ENCODE assay signal across 1 cellular context in the genomic region with DNA sequence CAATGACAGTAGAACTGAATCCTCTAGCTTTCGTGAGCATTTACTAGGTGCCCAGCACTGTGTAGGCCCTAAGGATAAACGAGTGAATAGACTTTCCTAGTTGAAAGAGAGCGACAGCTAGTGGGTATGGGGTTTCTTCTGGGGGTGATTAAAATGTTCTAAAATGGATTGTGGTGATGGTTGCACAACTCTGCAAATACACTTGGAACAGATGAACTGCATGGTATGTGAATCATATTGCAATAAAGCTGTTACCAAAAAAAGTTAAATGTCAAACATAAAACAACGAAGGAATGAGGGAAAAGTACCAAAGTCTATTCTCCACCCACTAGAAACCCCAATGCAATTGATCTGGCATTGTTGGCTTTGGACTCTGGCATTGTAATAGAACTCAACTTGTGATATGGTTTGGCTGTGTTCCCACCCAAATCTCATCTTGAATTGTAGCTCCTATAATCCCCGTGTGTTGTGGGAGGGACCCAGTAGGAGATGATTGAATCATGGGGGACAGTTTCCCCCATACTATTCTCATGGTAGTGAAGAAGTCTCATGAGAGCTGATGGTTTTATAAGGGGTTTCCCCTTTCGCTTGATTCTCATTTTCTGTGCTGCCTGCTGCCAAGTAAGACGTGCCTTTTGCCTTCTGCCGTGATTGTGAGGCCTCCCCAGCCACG.
TF ChIP-seq lines count a peak whose summit lies in the region.

No MANE protein-coding gene starts in this region.

TF ChIP-seq in HepG2, 621 proteins besides CTCF, POLR2A, EP300 and RAD21 (continued from another document and continues in another):
- TF ChIP-seq, protein P1, sequence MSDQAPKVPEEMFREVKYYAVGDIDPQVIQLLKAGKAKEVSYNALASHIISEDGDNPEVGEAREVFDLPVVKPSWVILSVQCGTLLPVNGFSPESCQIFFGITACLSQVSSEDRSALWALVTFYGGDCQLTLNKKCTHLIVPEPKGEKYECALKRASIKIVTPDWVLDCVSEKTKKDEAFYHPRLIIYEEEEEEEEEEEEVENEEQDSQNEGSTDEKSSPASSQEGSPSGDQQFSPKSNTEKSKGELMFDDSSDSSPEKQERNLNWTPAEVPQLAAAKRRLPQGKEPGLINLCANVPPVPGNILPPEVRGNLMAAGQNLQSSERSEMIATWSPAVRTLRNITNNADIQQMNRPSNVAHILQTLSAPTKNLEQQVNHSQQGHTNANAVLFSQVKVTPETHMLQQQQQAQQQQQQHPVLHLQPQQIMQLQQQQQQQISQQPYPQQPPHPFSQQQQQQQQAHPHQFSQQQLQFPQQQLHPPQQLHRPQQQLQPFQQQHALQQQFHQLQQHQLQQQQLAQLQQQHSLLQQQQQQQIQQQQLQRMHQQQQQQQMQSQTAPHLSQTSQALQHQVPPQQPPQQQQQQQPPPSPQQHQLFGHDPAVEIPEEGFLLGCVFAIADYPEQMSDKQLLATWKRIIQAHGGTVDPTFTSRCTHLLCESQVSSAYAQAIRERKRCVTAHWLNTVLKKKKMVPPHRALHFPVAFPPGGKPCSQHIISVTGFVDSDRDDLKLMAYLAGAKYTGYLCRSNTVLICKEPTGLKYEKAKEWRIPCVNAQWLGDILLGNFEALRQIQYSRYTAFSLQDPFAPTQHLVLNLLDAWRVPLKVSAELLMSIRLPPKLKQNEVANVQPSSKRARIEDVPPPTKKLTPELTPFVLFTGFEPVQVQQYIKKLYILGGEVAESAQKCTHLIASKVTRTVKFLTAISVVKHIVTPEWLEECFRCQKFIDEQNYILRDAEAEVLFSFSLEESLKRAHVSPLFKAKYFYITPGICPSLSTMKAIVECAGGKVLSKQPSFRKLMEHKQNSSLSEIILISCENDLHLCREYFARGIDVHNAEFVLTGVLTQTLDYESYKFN (CRISPR knock-in tag; conservative IDR thresholded peaks at IDR 0.05): peak; percentile 76
- no peak for TF ChIP-seq SMAD9 (CRISPR knock-in tag; IDR thresholded peaks at IDR 0.05)
- 0 out of 2 replicates have a peak, but pooled peaks have one; percentile 32 for TF ChIP-seq ZFY (CRISPR knock-in tag; IDR thresholded peaks at IDR 0.05)
- TF ChIP-seq NCOA2 (CRISPR knock-in tag; IDR thresholded peaks at IDR 0.05): peak; percentile 63; the same call in 1 of the 2 replicates
- peak; percentile 29 for TF ChIP-seq PHF5A (CRISPR knock-in tag; IDR thresholded peaks at IDR 0.05; ENCODE audit: low read depth, unreplicated experiment)
- TF ChIP-seq MED1 (CRISPR knock-in tag; IDR thresholded peaks at IDR 0.05): peak; percentile 34; the same call in 1 of the 2 replicates
- TF ChIP-seq, protein P2, sequence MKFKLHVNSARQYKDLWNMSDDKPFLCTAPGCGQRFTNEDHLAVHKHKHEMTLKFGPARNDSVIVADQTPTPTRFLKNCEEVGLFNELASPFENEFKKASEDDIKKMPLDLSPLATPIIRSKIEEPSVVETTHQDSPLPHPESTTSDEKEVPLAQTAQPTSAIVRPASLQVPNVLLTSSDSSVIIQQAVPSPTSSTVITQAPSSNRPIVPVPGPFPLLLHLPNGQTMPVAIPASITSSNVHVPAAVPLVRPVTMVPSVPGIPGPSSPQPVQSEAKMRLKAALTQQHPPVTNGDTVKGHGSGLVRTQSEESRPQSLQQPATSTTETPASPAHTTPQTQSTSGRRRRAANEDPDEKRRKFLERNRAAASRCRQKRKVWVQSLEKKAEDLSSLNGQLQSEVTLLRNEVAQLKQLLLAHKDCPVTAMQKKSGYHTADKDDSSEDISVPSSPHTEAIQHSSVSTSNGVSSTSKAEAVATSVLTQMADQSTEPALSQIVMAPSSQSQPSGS (CRISPR knock-in tag; IDR thresholded peaks at IDR 0.05): no peak; the same call in 1 of the 2 replicates
- TF ChIP-seq ZNF292 (CRISPR knock-in tag; IDR thresholded peaks at IDR 0.05; ENCODE audit: borderline replicate concordance, low read depth): no peak; the same call in 1 of the 2 replicates
- TF ChIP-seq NKX3-1 (CRISPR knock-in tag; IDR thresholded peaks at IDR 0.05): 0 out of 2 replicates have a peak, but pooled peaks have one; percentile 31
- TF ChIP-seq, protein P3, sequence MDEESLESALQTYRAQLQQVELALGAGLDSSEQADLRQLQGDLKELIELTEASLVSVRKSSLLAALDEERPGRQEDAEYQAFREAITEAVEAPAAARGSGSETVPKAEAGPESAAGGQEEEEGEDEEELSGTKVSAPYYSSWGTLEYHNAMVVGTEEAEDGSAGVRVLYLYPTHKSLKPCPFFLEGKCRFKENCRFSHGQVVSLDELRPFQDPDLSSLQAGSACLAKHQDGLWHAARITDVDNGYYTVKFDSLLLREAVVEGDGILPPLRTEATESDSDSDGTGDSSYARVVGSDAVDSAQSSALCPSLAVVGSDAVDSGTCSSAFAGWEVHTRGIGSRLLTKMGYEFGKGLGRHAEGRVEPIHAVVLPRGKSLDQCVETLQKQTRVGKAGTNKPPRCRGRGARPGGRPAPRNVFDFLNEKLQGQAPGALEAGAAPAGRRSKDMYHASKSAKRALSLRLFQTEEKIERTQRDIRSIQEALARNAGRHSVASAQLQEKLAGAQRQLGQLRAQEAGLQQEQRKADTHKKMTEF (CRISPR knock-in tag; IDR thresholded peaks at IDR 0.05): 0 out of 2 replicates have a peak, but pooled peaks have one; percentile 43
- TF ChIP-seq, protein P4, sequence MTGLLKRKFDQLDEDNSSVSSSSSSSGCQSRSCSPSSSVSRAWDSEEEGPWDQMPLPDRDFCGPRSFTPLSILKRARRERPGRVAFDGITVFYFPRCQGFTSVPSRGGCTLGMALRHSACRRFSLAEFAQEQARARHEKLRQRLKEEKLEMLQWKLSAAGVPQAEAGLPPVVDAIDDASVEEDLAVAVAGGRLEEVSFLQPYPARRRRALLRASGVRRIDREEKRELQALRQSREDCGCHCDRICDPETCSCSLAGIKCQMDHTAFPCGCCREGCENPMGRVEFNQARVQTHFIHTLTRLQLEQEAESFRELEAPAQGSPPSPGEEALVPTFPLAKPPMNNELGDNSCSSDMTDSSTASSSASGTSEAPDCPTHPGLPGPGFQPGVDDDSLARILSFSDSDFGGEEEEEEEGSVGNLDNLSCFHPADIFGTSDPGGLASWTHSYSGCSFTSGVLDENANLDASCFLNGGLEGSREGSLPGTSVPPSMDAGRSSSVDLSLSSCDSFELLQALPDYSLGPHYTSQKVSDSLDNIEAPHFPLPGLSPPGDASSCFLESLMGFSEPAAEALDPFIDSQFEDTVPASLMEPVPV (CRISPR knock-in tag; IDR thresholded peaks at IDR 0.05): no peak
- TF ChIP-seq, protein P5, sequence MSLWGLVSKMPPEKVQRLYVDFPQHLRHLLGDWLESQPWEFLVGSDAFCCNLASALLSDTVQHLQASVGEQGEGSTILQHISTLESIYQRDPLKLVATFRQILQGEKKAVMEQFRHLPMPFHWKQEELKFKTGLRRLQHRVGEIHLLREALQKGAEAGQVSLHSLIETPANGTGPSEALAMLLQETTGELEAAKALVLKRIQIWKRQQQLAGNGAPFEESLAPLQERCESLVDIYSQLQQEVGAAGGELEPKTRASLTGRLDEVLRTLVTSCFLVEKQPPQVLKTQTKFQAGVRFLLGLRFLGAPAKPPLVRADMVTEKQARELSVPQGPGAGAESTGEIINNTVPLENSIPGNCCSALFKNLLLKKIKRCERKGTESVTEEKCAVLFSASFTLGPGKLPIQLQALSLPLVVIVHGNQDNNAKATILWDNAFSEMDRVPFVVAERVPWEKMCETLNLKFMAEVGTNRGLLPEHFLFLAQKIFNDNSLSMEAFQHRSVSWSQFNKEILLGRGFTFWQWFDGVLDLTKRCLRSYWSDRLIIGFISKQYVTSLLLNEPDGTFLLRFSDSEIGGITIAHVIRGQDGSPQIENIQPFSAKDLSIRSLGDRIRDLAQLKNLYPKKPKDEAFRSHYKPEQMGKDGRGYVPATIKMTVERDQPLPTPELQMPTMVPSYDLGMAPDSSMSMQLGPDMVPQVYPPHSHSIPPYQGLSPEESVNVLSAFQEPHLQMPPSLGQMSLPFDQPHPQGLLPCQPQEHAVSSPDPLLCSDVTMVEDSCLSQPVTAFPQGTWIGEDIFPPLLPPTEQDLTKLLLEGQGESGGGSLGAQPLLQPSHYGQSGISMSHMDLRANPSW (CRISPR knock-in tag; IDR thresholded peaks at IDR 0.05; ENCODE audit: borderline replicate concordance): no peak
- TF ChIP-seq HOXA3 (CRISPR knock-in tag; IDR thresholded peaks at IDR 0.05): peak; percentile 31; the same call in 1 of the 2 replicates
- TF ChIP-seq ZNF441 (CRISPR knock-in tag; IDR thresholded peaks at IDR 0.05; ENCODE audit: borderline replicate concordance): peak; percentile 42; the same call in 1 of the 2 replicates
- TF ChIP-seq BCL6 (CRISPR knock-in tag; IDR thresholded peaks at IDR 0.05): peak; percentile 57
- TF ChIP-seq, protein P6, sequence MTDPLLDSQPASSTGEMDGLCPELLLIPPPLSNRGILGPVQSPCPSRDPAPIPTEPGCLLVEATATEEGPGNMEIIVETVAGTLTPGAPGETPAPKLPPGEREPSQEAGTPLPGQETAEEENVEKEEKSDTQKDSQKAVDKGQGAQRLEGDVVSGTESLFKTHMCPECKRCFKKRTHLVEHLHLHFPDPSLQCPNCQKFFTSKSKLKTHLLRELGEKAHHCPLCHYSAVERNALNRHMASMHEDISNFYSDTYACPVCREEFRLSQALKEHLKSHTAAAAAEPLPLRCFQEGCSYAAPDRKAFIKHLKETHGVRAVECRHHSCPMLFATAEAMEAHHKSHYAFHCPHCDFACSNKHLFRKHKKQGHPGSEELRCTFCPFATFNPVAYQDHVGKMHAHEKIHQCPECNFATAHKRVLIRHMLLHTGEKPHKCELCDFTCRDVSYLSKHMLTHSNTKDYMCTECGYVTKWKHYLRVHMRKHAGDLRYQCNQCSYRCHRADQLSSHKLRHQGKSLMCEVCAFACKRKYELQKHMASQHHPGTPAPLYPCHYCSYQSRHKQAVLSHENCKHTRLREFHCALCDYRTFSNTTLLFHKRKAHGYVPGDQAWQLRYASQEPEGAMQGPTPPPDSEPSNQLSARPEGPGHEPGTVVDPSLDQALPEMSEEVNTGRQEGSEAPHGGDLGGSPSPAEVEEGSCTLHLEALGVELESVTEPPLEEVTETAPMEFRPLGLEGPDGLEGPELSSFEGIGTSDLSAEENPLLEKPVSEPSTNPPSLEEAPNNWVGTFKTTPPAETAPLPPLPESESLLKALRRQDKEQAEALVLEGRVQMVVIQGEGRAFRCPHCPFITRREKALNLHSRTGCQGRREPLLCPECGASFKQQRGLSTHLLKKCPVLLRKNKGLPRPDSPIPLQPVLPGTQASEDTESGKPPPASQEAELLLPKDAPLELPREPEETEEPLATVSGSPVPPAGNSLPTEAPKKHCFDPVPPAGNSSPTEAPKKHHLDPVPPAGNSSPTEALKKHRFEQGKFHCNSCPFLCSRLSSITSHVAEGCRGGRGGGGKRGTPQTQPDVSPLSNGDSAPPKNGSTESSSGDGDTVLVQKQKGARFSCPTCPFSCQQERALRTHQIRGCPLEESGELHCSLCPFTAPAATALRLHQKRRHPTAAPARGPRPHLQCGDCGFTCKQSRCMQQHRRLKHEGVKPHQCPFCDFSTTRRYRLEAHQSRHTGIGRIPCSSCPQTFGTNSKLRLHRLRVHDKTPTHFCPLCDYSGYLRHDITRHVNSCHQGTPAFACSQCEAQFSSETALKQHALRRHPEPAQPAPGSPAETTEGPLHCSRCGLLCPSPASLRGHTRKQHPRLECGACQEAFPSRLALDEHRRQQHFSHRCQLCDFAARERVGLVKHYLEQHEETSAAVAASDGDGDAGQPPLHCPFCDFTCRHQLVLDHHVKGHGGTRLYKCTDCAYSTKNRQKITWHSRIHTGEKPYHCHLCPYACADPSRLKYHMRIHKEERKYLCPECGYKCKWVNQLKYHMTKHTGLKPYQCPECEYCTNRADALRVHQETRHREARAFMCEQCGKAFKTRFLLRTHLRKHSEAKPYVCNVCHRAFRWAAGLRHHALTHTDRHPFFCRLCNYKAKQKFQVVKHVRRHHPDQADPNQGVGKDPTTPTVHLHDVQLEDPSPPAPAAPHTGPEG (CRISPR knock-in tag; IDR thresholded peaks at IDR 0.05): no peak
- 0 out of 2 replicates have a peak, but pooled peaks have one; percentile 20 for TF ChIP-seq ZNF263 (CRISPR knock-in tag; IDR thresholded peaks at IDR 0.05)
- TF ChIP-seq, protein P7, sequence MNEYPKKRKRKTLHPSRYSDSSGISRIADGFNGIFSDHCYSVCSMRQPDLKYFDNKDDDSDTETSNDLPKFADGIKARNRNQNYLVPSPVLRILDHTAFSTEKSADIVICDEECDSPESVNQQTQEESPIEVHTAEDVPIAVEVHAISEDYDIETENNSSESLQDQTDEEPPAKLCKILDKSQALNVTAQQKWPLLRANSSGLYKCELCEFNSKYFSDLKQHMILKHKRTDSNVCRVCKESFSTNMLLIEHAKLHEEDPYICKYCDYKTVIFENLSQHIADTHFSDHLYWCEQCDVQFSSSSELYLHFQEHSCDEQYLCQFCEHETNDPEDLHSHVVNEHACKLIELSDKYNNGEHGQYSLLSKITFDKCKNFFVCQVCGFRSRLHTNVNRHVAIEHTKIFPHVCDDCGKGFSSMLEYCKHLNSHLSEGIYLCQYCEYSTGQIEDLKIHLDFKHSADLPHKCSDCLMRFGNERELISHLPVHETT (CRISPR knock-in tag; conservative IDR thresholded peaks at IDR 0.05): 0 out of 2 replicates have a peak, but pooled peaks have one; percentile 32
- TF ChIP-seq NR2F2 (IDR thresholded peaks at IDR 0.05; ENCODE audit: borderline replicate concordance, low read depth): peak; percentile 18; the same call in 1 of the 2 replicates
- TF ChIP-seq ZNF124 (CRISPR knock-in tag; IDR thresholded peaks at IDR 0.05): 0 out of 2 replicates have a peak, but pooled peaks have one; percentile 40
- no peak for TF ChIP-seq NFRKB (IDR thresholded peaks at IDR 0.05)
- TF ChIP-seq, protein P8, sequence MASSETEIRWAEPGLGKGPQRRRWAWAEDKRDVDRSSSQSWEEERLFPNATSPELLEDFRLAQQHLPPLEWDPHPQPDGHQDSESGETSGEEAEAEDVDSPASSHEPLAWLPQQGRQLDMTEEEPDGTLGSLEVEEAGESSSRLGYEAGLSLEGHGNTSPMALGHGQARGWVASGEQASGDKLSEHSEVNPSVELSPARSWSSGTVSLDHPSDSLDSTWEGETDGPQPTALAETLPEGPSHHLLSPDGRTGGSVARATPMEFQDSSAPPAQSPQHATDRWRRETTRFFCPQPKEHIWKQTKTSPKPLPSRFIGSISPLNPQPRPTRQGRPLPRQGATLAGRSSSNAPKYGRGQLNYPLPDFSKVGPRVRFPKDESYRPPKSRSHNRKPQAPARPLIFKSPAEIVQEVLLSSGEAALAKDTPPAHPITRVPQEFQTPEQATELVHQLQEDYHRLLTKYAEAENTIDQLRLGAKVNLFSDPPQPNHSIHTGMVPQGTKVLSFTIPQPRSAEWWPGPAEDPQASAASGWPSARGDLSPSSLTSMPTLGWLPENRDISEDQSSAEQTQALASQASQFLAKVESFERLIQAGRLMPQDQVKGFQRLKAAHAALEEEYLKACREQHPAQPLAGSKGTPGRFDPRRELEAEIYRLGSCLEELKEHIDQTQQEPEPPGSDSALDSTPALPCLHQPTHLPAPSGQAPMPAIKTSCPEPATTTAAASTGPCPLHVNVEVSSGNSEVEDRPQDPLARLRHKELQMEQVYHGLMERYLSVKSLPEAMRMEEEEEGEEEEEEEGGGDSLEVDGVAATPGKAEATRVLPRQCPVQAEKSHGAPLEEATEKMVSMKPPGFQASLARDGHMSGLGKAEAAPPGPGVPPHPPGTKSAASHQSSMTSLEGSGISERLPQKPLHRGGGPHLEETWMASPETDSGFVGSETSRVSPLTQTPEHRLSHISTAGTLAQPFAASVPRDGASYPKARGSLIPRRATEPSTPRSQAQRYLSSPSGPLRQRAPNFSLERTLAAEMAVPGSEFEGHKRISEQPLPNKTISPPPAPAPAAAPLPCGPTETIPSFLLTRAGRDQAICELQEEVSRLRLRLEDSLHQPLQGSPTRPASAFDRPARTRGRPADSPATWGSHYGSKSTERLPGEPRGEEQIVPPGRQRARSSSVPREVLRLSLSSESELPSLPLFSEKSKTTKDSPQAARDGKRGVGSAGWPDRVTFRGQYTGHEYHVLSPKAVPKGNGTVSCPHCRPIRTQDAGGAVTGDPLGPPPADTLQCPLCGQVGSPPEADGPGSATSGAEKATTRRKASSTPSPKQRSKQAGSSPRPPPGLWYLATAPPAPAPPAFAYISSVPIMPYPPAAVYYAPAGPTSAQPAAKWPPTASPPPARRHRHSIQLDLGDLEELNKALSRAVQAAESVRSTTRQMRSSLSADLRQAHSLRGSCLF (CRISPR knock-in tag; IDR thresholded peaks at IDR 0.05; ENCODE audit: borderline replicate concordance): 0 out of 2 replicates have a peak, but pooled peaks have one; percentile 51
